ENCODE assay signal across 21 cellular contexts in the genomic region with DNA sequence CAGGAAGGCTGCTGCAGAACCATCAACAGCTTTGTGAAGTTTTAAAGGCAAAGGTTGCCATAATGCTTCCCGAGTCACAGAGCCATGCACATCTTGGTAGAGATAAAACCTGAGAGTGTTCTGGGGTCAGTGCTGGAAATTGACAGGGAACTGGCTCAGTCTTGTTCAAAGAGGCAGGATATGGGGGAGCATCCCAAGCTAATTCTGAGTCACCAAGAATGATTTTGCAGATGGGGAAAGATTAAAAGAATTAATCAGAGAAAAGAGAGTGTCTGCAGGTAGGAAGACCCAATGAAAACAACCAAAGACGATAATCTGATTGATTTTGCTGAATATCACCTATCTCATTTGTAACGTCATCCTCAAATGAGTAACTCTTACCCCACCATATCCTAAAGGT.
DNase-seq lines count a peak whose midpoint lies in the region; ATAC-seq and TF ChIP-seq lines count a peak whose summit lies in the region.
"Had no signal": no experiment of that assay in that cellular context is flagged by ENCODE, and none has a peak within 500 bp of the region (broad histone marks: within the 10 kb centered on the region; RNA-seq: fewer than 3 reads in every experiment).

No MANE protein-coding gene starts in this region.

- 82 to 88% (median 83%) methylated on average over 3 of the region's 3 CpGs for WGBS in ovary, 3 donors

- TF ChIP-seq CTCF in ovary (IDR thresholded peaks at IDR 0.05): no peak

- no peaks in the 10 kb centered on the region for H3K36me3 ChIP-seq in ovary
- H3K36me3 ChIP-seq: MG63 had no signal

- no peaks in the 10 kb centered on the region for H3K4me1 ChIP-seq in ovary (ENCODE audit: insufficient read depth)

- no peaks in the 10 kb centered on the region for H3K27me3 Mint-ChIP-seq in activated naive CD4-positive, alpha-beta T cell treated with anti-CD3 and anti-CD28 coated beads, Interleukin-2, amount 50 U/mL, for 24 hours
- H3K27me3 Mint-ChIP-seq in activated naive CD4-positive, alpha-beta T cell treated with anti-CD3 and anti-CD28 coated beads for 36 hours (ENCODE audit: low read depth): peaks cover 5% of the 10 kb centered on the region
- H3K27me3 Mint-ChIP-seq in central memory CD8-positive, alpha-beta T cell: no peaks in the 10 kb centered on the region
- H3K27me3 Mint-ChIP-seq: effector memory CD8-positive, alpha-beta T cell; IgD-negative memory B cell; naive thymus-derived CD8-positive, alpha-beta T cell had no signal

- no peak overlapping the region for H3K27ac ChIP-seq in ovary

- no peak for TF ChIP-seq EP300 in ovary (IDR thresholded peaks at IDR 0.05)

- H3K9me3 ChIP-seq in ovary: no peaks in the 10 kb centered on the region
- H3K9me3 ChIP-seq: MG63 had no signal

- H3K9me3 Mint-ChIP-seq in activated naive CD4-positive, alpha-beta T cell treated with anti-CD3 and anti-CD28 coated beads, Interleukin-2, amount 50 U/mL, for 24 hours: peaks cover 5% of the 10 kb centered on the region
- peaks cover 3% of the 10 kb centered on the region for H3K9me3 Mint-ChIP-seq in activated naive CD4-positive, alpha-beta T cell treated with anti-CD3 and anti-CD28 coated beads for 36 hours
- no peaks in the 10 kb centered on the region for H3K9me3 Mint-ChIP-seq in central memory CD8-positive, alpha-beta T cell
- H3K9me3 Mint-ChIP-seq in stimulated activated effector memory CD8-positive, alpha-beta T cell treated with anti-CD3 and anti-CD28 coated beads, Interleukin-12 subunit alpha, Interleukin-12 subunit beta, amount 100 ng/mL, for 72 hours: no peaks in the 10 kb centered on the region
- H3K9me3 Mint-ChIP-seq: effector memory CD8-positive, alpha-beta T cell had no signal

- peaks cover 2% of the 10 kb centered on the region for H3K36me3 Mint-ChIP-seq in activated naive CD4-positive, alpha-beta T cell treated with anti-CD3 and anti-CD28 coated beads, Interleukin-2, amount 50 U/mL, for 24 hours
- no peaks in the 10 kb centered on the region for H3K36me3 Mint-ChIP-seq in activated naive CD4-positive, alpha-beta T cell treated with anti-CD3 and anti-CD28 coated beads for 36 hours (ENCODE audit: low read depth)
- peaks cover 12% of the 10 kb centered on the region for H3K36me3 Mint-ChIP-seq in central memory CD8-positive, alpha-beta T cell (ENCODE audit: insufficient read depth)
- H3K36me3 Mint-ChIP-seq in stimulated activated effector memory CD8-positive, alpha-beta T cell treated with anti-CD3 and anti-CD28 coated beads, Interleukin-12 subunit alpha, Interleukin-12 subunit beta, amount 100 ng/mL, for 72 hours: peaks cover 7% of the 10 kb centered on the region
- H3K36me3 Mint-ChIP-seq: IgD-negative memory B cell; naive thymus-derived CD8-positive, alpha-beta T cell had no signal

- peak overlapping the region; percentile 48 for H3K27ac Mint-ChIP-seq in activated naive CD4-positive, alpha-beta T cell treated with anti-CD3 and anti-CD28 coated beads, Interleukin-2, amount 50 U/mL, for 24 hours
- no peak overlapping the region for H3K27ac Mint-ChIP-seq in activated naive CD4-positive, alpha-beta T cell treated with anti-CD3 and anti-CD28 coated beads for 36 hours
- H3K27ac Mint-ChIP-seq in central memory CD8-positive, alpha-beta T cell (ENCODE audit: low read depth): peak overlapping the region; percentile 96
- peak overlapping the region; percentile 96 for H3K27ac Mint-ChIP-seq in stimulated activated effector memory CD8-positive, alpha-beta T cell treated with anti-CD3 and anti-CD28 coated beads, Interleukin-12 subunit alpha, Interleukin-12 subunit beta, amount 100 ng/mL, for 72 hours
- H3K27ac Mint-ChIP-seq: activated naive CD8-positive, alpha-beta T cell treated with anti-CD3 and anti-CD28 coated beads for 36 hours; IgD-negative memory B cell had no signal

- intact Hi-C loops in activated naive CD4-positive, alpha-beta T cell treated with anti-CD3 and anti-CD28 coated beads for 36 hours (cut with micrococcal nuclease): no loop called here
- intact Hi-C loops in ovary (cut with DNase I): no loop called here

- H3K27me3 ChIP-seq in ovary: no peaks in the 10 kb centered on the region
- H3K27me3 ChIP-seq: BLaER1 treated with 17β-estradiol and CSF1 and Interleukin-3, amounts not matched to agents 10 nM and 100 nM; MG63 had no signal

- H3K4me3 ChIP-seq in ovary: no peak overlapping the region
- H3K4me3 ChIP-seq: BLaER1 treated with 17β-estradiol and CSF1 and Interleukin-3, amounts not matched to agents 10 nM and 100 nM; MG63 had no signal

- CTCF ChIA-PET in activated naive CD4-positive, alpha-beta T cell treated with anti-CD3 and anti-CD28 coated beads for 36 hours (lab: Charles Lee): no interaction called here

- no peak for TF ChIP-seq POLR2A in ovary (IDR thresholded peaks at IDR 0.05)

- H3K4me3 Mint-ChIP-seq in activated naive CD4-positive, alpha-beta T cell treated with anti-CD3 and anti-CD28 coated beads, Interleukin-2, amount 50 U/mL, for 24 hours: no peak overlapping the region
- H3K4me3 Mint-ChIP-seq in activated naive CD4-positive, alpha-beta T cell treated with anti-CD3 and anti-CD28 coated beads for 36 hours: no peak overlapping the region
- H3K4me3 Mint-ChIP-seq in central memory CD8-positive, alpha-beta T cell: no peak overlapping the region
- no peak overlapping the region for H3K4me3 Mint-ChIP-seq in stimulated activated effector memory CD8-positive, alpha-beta T cell treated with anti-CD3 and anti-CD28 coated beads, Interleukin-12 subunit alpha, Interleukin-12 subunit beta, amount 100 ng/mL, for 72 hours
- H3K4me3 Mint-ChIP-seq: activated naive CD8-positive, alpha-beta T cell treated with anti-CD3 and anti-CD28 coated beads for 36 hours; IgD-negative memory B cell had no signal

- no peak for ATAC-seq in central memory CD8-positive, alpha-beta T cell (replicated peaks; ENCODE audit: extremely low read depth, poor library complexity, severe bottlenecking)
- no peak for ATAC-seq in stimulated activated effector memory CD8-positive, alpha-beta T cell treated with anti-CD3 and anti-CD28 coated beads, Interleukin-12 subunit alpha, Interleukin-12 subunit beta, amount 100 ng/mL, for 72 hours
- ATAC-seq: effector memory CD8-positive, alpha-beta T cell; naive thymus-derived CD8-positive, alpha-beta T cell had no signal

- peaks cover 73% of the 10 kb centered on the region for H3K4me1 Mint-ChIP-seq in activated naive CD4-positive, alpha-beta T cell treated with anti-CD3 and anti-CD28 coated beads, Interleukin-2, amount 50 U/mL, for 24 hours
- peaks cover 53% of the 10 kb centered on the region for H3K4me1 Mint-ChIP-seq in activated naive CD4-positive, alpha-beta T cell treated with anti-CD3 and anti-CD28 coated beads for 36 hours (ENCODE audit: low read depth)
- H3K4me1 Mint-ChIP-seq in central memory CD8-positive, alpha-beta T cell: peaks cover 13% of the 10 kb centered on the region
- peaks cover 72% of the 10 kb centered on the region for H3K4me1 Mint-ChIP-seq in stimulated activated effector memory CD8-positive, alpha-beta T cell treated with anti-CD3 and anti-CD28 coated beads, Interleukin-12 subunit alpha, Interleukin-12 subunit beta, amount 100 ng/mL, for 72 hours

- no peak for DNase-seq in activated naive CD4-positive, alpha-beta T cell treated with anti-CD3 and anti-CD28 coated beads for 36 hours
- DNase-seq in M059J (ENCODE audit: low read depth) (peak; percentile 62), hepatic stellate cell (ENCODE audit: low spot score) (no peak), ovary (no peak), NCI-H1105 (lab: John Stamatoyannopoulos, UW) (no peak)
- DNase-seq in central memory CD8-positive, alpha-beta T cell (ENCODE audit: low spot score in 2 of 2): no peak
- no peak for DNase-seq in stimulated activated effector memory CD8-positive, alpha-beta T cell treated with anti-CD3 and anti-CD28 coated beads, Interleukin-12 subunit alpha, Interleukin-12 subunit beta, amount 100 ng/mL, for 72 hours (ENCODE audit: low spot score in 2 of 2)
- DNase-seq: ACHN; activated CD4-positive, alpha-beta T cell treated with anti-CD3 and anti-CD28 coated beads for 1 hour; activated naive CD8-positive, alpha-beta T cell treated with anti-CD3 and anti-CD28 coated beads for 36 hours; effector memory CD8-positive, alpha-beta T cell; H7; MG63; naive thymus-derived CD8-positive, alpha-beta T cell; NCI-H1436; NCI-H2107; NCI-H510A; substantia nigra had no signal
